8 cellular contexts compared by ENCODE assay signal in genomic region chr19:45059258-45059965, GRCh38. TPM values are rescaled to one million over a fixed set of nuclear protein-coding genes. Genes with fewer than 3 reads are reported as not detected.
DNase-seq lines count a peak whose midpoint lies in the region; ATAC-seq and TF ChIP-seq lines count a peak whose summit lies in the region.

No MANE protein-coding gene starts in this region.

- no peak overlapping the region for H3K4me3 ChIP-seq in upper lobe of left lung

- H3K36me3 ChIP-seq in upper lobe of left lung = peaks cover 58 to 100% (median 97%) of the 10 kb centered on the region in 4 donors

- TF ChIP-seq CTCF in GM12872 (IDR thresholded peaks at IDR 0.05; ENCODE audit: insufficient read depth, low read depth, low read length) = peak; percentile 94
- peak; percentile 78 to 83 (median 83) for TF ChIP-seq CTCF in upper lobe of left lung (IDR thresholded peaks at IDR 0.05)

- H3K4me1 ChIP-seq in upper lobe of left lung = no peaks in the 10 kb centered on the region

- H3K27me3 ChIP-seq in upper lobe of left lung = no peaks in the 10 kb centered on the region

- peak; percentile 75 to 80 for ATAC-seq in upper lobe of left lung (ENCODE audit: low FRiP score in 2 of 2)
- no peak for ATAC-seq in GM18873 (IDR thresholded peaks at IDR 0.05; ENCODE audit: low FRiP score, unreplicated experiment)

- peak; percentile 49 for DNase-seq in LoVo (ENCODE audit: low spot score)
- peak; percentile 10 for DNase-seq in SKM-1 (lab: John Stamatoyannopoulos, UW; ENCODE audit: unreplicated experiment)
- peak; percentile 80 for DNase-seq in activated naive CD4-positive, alpha-beta T cell treated with anti-CD3 and anti-CD28 coated beads, Interleukin-2, amount 50 U/mL, for 16 hours
- peak; percentile 44 for DNase-seq in glomerular endothelial cell (ENCODE audit: extremely low read depth, low read depth, low spot score)
- DNase-seq in pons (ENCODE audit: low spot score) = peak; percentile 79
- peak in 1 of 2 donors; percentile 74 for DNase-seq in upper lobe of left lung

- no peak for TF ChIP-seq EP300 in upper lobe of left lung (IDR thresholded peaks at IDR 0.05)

- no peaks in the 10 kb centered on the region for H3K9me3 ChIP-seq in upper lobe of left lung

- 72 to 89% methylated on average over 9 to 15 of the region's 16 CpGs for WGBS in upper lobe of left lung, 2 donors

- no peak overlapping the region for H3K27ac ChIP-seq in upper lobe of left lung

- TF ChIP-seq POLR2A in upper lobe of left lung (IDR thresholded peaks at IDR 0.05) = no peak

RNA-seq across cellular contexts. Expression of gene ZNF296, which starts 16.9 kb away (rescaled TPM):
- total RNA-seq in glomerular endothelial cell (0.53 and 0.78 TPM in 2 replicates), upper lobe of left lung (1 to 10 TPM; 1.5 to 7.3 (median 2.4) TPM)

RNA-seq across cellular contexts. Expression of gene GEMIN7, which starts 19.6 kb away (rescaled TPM):
- 33.6 and 45.6 TPM in 2 replicates for total RNA-seq in glomerular endothelial cell
- 10 to 100 TPM in 3 of 6 donors, 1 to 10 TPM in 3; 8.1 to 24.2 (median 13.5) TPM for total RNA-seq in upper lobe of left lung

RNA-seq across cellular contexts. Expression of gene CLASRP, which starts 20.6 kb away (rescaled TPM):
- total RNA-seq in glomerular endothelial cell (42.7 and 43.3 TPM in 2 replicates), upper lobe of left lung (100 to 1,000 TPM in 1 of 6 donors, 10 to 100 TPM in 5; 38.0 to 295 (median 71.6) TPM)

RNA-seq across cellular contexts. Expression of gene PPP1R37, which starts 33.6 kb away (rescaled TPM):
- 39.6 and 44.7 TPM in 2 replicates for total RNA-seq in glomerular endothelial cell
- total RNA-seq in upper lobe of left lung = 10 to 100 TPM; 30.0 to 64.6 (median 37.3) TPM

RNA-seq across cellular contexts. Expression of gene RELB, which starts 58.1 kb away (rescaled TPM):
- total RNA-seq in glomerular endothelial cell (24.1 and 46.9 TPM in 2 replicates), upper lobe of left lung (10 to 100 TPM in 3 of 6 donors, 1 to 10 TPM in 3; 4.0 to 31.1 (median 18.1) TPM)
